21 cellular contexts compared by ENCODE assay signal in the genomic region with DNA sequence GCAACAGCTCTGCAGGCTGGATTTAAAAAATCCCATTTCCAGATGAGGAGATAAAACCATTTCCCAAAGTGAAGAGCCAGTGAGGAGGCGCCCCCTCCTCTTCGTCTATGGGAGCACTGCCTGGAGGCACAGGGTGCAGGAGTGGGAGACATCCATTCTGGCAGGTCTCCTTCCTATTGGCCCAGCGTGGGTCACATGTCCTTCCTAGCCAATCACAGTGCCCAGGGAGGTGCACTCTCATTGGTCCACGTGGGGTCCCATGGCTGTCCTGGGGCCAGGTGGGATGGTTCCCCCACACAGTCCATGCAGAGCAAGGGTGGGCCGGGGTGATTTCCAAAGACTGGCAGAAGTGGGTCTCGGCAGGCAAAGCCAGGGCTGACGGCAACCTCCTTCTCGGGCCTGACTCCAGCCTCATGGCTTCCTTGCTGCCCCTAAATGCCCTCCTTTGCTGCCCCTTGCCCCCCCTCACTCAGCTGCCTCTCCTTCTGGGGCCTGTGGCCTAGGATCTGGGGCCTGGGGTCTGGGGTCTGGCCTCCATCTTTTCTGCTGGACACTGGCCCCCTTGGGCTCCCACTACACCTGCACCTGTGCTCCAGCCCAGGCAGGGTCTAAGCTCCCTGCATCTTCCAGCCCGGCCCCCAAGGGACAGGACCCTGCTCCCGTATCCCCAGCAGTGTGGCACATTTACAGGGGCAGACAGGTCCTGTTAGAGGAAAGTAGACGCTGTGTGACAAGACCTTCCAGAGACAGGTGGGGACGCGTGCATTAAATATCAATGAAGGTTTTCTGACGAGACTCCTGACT.
"Had no signal": no experiment of that assay in that cellular context is flagged by ENCODE, and none has a peak within 500 bp of the region (broad histone marks: within the 10 kb centered on the region; RNA-seq: fewer than 3 reads in every experiment).

No MANE protein-coding gene starts in this region.

- H3K27ac ChIP-seq: colonic mucosa, dorsolateral prefrontal cortex, esophagus squamous epithelium, gastrocnemius medialis, heart left ventricle, neural progenitor cell, thyroid gland had no signal

- DNase-seq: activated B cell treated with CpG ODN at 0.5 μM for 24 hours; activated CD4-positive, alpha-beta memory T cell treated with anti-CD3 and anti-CD28 coated beads for 36 hours; activated CD4-positive, alpha-beta T cell treated with anti-CD3 and anti-CD28 coated beads for 36 hours; activated naive CD4-positive, alpha-beta T cell treated with Interleukin-2 at 50 U/mL for 16 hours; activated naive CD8-positive, alpha-beta T cell treated with anti-CD3 and anti-CD28 coated beads for 36 hours; activated T-cell treated with anti-CD3 and anti-CD28 coated beads, Interleukin-2, amount 50 U/mL, for 48 hours; colonic mucosa; dorsolateral prefrontal cortex; endodermal cell; esophagus squamous epithelium; gastrocnemius medialis; islet precursor cell; naive thymus-derived CD4-positive, alpha-beta T cell; retina; stimulated activated CD4-positive, alpha-beta T cell treated with anti-CD3 and anti-CD28 coated beads, Interleukin-4, amount 100 ng/mL, for 24 hours; stimulated activated naive CD8-positive, alpha-beta T cell treated with anti-CD3 and anti-CD28 coated beads, Interleukin-15, Interleukin-2, amounts not matched to agents 100 U/mL and 50 U/mL, for 24 hours; T1000; thyroid gland had no signal

- ATAC-seq: activated CD4-positive, alpha-beta T cell treated with anti-CD3 and anti-CD28 coated beads for 36 hours; gastrocnemius medialis; naive thymus-derived CD4-positive, alpha-beta T cell; stimulated activated naive CD8-positive, alpha-beta T cell treated with anti-CD3 and anti-CD28 coated beads, Interleukin-15, Interleukin-2, amounts not matched to agents 100 U/mL and 50 U/mL, for 24 hours had no signal

- H3K4me2 ChIP-seq: neural progenitor cell had no signal

- H3K9ac ChIP-seq: neural progenitor cell had no signal

- H3K4me3 ChIP-seq: colonic mucosa, dorsolateral prefrontal cortex, esophagus squamous epithelium, gastrocnemius medialis, heart left ventricle, neural progenitor cell, thyroid gland had no signal

- H3K36me3 ChIP-seq: colonic mucosa, esophagus squamous epithelium, gastrocnemius medialis, heart left ventricle, neural progenitor cell, thyroid gland had no signal

- FAIRE-seq: astrocyte had no signal

- H3K4me1 ChIP-seq: colonic mucosa, esophagus squamous epithelium, gastrocnemius medialis, heart left ventricle, neural progenitor cell, thyroid gland had no signal

- H2AFZ ChIP-seq: neural progenitor cell had no signal

- H3K27me3 ChIP-seq: colonic mucosa, gastrocnemius medialis, thyroid gland had no signal

- H3K9me3 ChIP-seq: colonic mucosa, esophagus squamous epithelium, gastrocnemius medialis, heart left ventricle, thyroid gland had no signal
